In genomic region chr12:50924439-50925341, GRCh38 we compare ENCODE assay signal across 8 cellular contexts. TPM values are rescaled to one million over a fixed set of nuclear protein-coding genes. Genes with fewer than 3 reads are reported as not detected.
DNase-seq lines count a peak whose midpoint lies in the region; ATAC-seq and TF ChIP-seq lines count a peak whose summit lies in the region.

No MANE protein-coding gene starts in this region.

- H3K9me3 Mint-ChIP-seq in activated T-cell treated with anti-CD3 and anti-CD28 coated beads, Interleukin-2, amount 50 U/mL, for 72 hours = no peaks in the 10 kb centered on the region
- H3K9me3 Mint-ChIP-seq in nephron = peaks cover 5% of the 10 kb centered on the region

- peak; percentile 93 for ATAC-seq in GM19372 (IDR thresholded peaks at IDR 0.05; ENCODE audit: low read depth, unreplicated experiment)
- ATAC-seq in HG03378 (IDR thresholded peaks at IDR 0.05; ENCODE audit: unreplicated experiment) = peak; percentile 91
- ATAC-seq in activated T-cell treated with anti-CD3 and anti-CD28 coated beads, Interleukin-2, amount 50 U/mL, for 72 hours (replicated peaks in 1 of 2) = peak; percentile 82 to 88

- H3K4me3 Mint-ChIP-seq in activated T-cell treated with anti-CD3 and anti-CD28 coated beads, Interleukin-2, amount 50 U/mL, for 72 hours = peak overlapping the region; percentile 68 to 70
- H3K4me3 Mint-ChIP-seq in nephron = peak overlapping the region; percentile 78 to 95 (median 89)

- H3K4me1 Mint-ChIP-seq in activated T-cell treated with anti-CD3 and anti-CD28 coated beads, Interleukin-2, amount 50 U/mL, for 72 hours (ENCODE audit: low read depth) = peaks cover 33% of the 10 kb centered on the region
- peaks cover 60% of the 10 kb centered on the region for H3K4me1 Mint-ChIP-seq in nephron

- peak; percentile 94 for DNase-seq in DMS 273 (lab: John Stamatoyannopoulos, UW; ENCODE audit: unreplicated experiment)
- peak; percentile 90 for DNase-seq in NCI-H2227 treated with DMSO at 0.1 percent for 48 hours (lab: John Stamatoyannopoulos, UW)
- peak; percentile 16 to 29 for DNase-seq in activated T-cell treated with anti-CD3 and anti-CD28 coated beads, Interleukin-2, amount 50 U/mL, for 72 hours
- peak; percentile 90 for DNase-seq in foreskin melanocyte
- no peak for DNase-seq in amniotic stem cell (lab: John Stamatoyannopoulos, UW)

- H3K27ac Mint-ChIP-seq in activated T-cell treated with anti-CD3 and anti-CD28 coated beads, Interleukin-2, amount 50 U/mL, for 72 hours = peak overlapping the region; percentile 94
- H3K27ac Mint-ChIP-seq in nephron = peak overlapping the region; percentile 92 to 98 (median 92)

- peaks cover 5% of the 10 kb centered on the region for H3K27me3 Mint-ChIP-seq in activated T-cell treated with anti-CD3 and anti-CD28 coated beads, Interleukin-2, amount 50 U/mL, for 72 hours (ENCODE audit: low read depth)
- H3K27me3 Mint-ChIP-seq in nephron (ENCODE audit: low read depth) = no peaks in the 10 kb centered on the region

- TF ChIP-seq CTCF in nephron (IDR thresholded peaks at IDR 0.05; ENCODE audit: unreplicated experiment in 3 of 3) = no peak

- no peaks in the 10 kb centered on the region for H3K36me3 Mint-ChIP-seq in activated T-cell treated with anti-CD3 and anti-CD28 coated beads, Interleukin-2, amount 50 U/mL, for 72 hours (ENCODE audit: insufficient read depth in 2 of 2)
- peaks cover 4% of the 10 kb centered on the region for H3K36me3 Mint-ChIP-seq in nephron (ENCODE audit: low read depth)

RNA-seq across cellular contexts. Expression of gene HIGD1C, which starts 27.7 kb away (rescaled TPM):
- not detected for total RNA-seq in activated T-cell treated with anti-CD3 and anti-CD28 coated beads, Interleukin-2, amount 50 U/mL, for 72 hours
